10 cellular contexts compared by ENCODE assay signal in genomic region chr5:151063590-151063989, GRCh38. TPM values are rescaled to one million over a fixed set of nuclear protein-coding genes. Genes with fewer than 3 reads are reported as not detected.
DNase-seq lines count a peak whose midpoint lies in the region; ATAC-seq, FAIRE-seq and TF ChIP-seq lines count a peak whose summit lies in the region.
"Had no signal": no experiment of that assay in that cellular context is flagged by ENCODE, and none has a peak within 500 bp of the region (broad histone marks: within the 10 kb centered on the region; RNA-seq: fewer than 3 reads in every experiment).

No MANE protein-coding gene starts in this region.

- no peak overlapping the region for H3K4me2 ChIP-seq in HepG2 (ENCODE audit: low read depth, low read length)

- 91% methylated on average over 11 of the region's 12 CpGs for WGBS in HepG2 (ENCODE audit: low lambda C conversion rate)
- 55 to 75% (median 69%) methylated on average over 10 to 12 of the region's 12 CpGs for WGBS in stomach, 5 donors

- TF ChIP-seq POLR2A in HepG2 (IDR thresholded peaks at IDR 0.05; ENCODE audit: insufficient read depth in 1 of 2, low read depth in 2 of 2, low read length in 2 of 2) (no peak), stomach (IDR thresholded peaks at IDR 0.05) (no peak)

- H2AFZ ChIP-seq in HepG2 (ENCODE audit: low read length): no peak overlapping the region

- H3K79me2 ChIP-seq in HepG2 (ENCODE audit: insufficient read depth, low read length): peaks cover 42% of the 10 kb centered on the region

- no peak for ATAC-seq in activated naive CD8-positive, alpha-beta T cell treated with anti-CD3 and anti-CD28 coated beads, Interleukin-2, amount 10 ng/mL, durations not matched to agents 7 days and 5 days (ENCODE audit: low read depth)
- ATAC-seq in HepG2 (no peak; the same call in 2 of the 3 replicates), GM21576 (IDR thresholded peaks at IDR 0.05; ENCODE audit: unreplicated experiment) (no peak)
- ATAC-seq: left lobe of liver had no signal

- POLR2A ChIA-PET in activated naive CD8-positive, alpha-beta T cell treated with anti-CD3 and anti-CD28 coated beads, Interleukin-2, amount 10 ng/mL, durations not matched to agents 7 days and 5 days (lab: Charles Lee): interaction anchor here (0.6 kb wide), 1 partner anchor 87 kb away, joined by 4 read pairs; no protein-coding TSS in a partner anchor
- POLR2A ChIA-PET in HepG2 (lab: Yijun Ruan, JAX): interaction anchor here (1.3 kb wide), 1 partner anchor 18 kb away, joined by 4 read pairs; no protein-coding TSS in a partner anchor

- TF ChIP-seq CTCF in HepG2 (CRISPR knock-in tag; IDR thresholded peaks at IDR 0.05) (no peak), stomach (IDR thresholded peaks at IDR 0.05) (no peak)

- no peak for TF ChIP-seq RAD21 in HepG2 (CRISPR knock-in tag; IDR thresholded peaks at IDR 0.05)

- H3K27me3 ChIP-seq in HepG2 (ENCODE audit: control insufficient read depth in 1 of 2, insufficient read depth in 2 of 2, low read length in 2 of 2): no peaks in the 10 kb centered on the region
- no peaks in the 10 kb centered on the region for H3K27me3 ChIP-seq in stomach

- TF ChIP-seq EP300 in HepG2 (IDR thresholded peaks at IDR 0.05; ENCODE audit: low read depth in 2 of 2, low read length in 2 of 2) (no peak), HepG2 (CRISPR knock-in tag; IDR thresholded peaks at IDR 0.05; ENCODE audit: borderline replicate concordance) (no peak), stomach (IDR thresholded peaks at IDR 0.05) (no peak)

- no peaks in the 10 kb centered on the region for H3K9me3 ChIP-seq in HepG2 (ENCODE audit: low read length)
- no peaks in the 10 kb centered on the region for H3K9me3 ChIP-seq in stomach

- peaks cover 27% of the 10 kb centered on the region for H3K36me3 Mint-ChIP-seq in activated naive CD8-positive, alpha-beta T cell treated with anti-CD3 and anti-CD28 coated beads, Interleukin-2, amount 10 ng/mL, durations not matched to agents 7 days and 5 days

- intact Hi-C loops in HepG2 (cut with micrococcal nuclease; ENCODE audit: unreplicated experiment): no loop called here
- intact Hi-C loops in stomach (cut with DNase I; ENCODE audit: low total_unique reads): no loop called here

- in situ Hi-C loops in HepG2 (cut with HindIII; ENCODE audit: extremely low pct_ligation_motif_present, low pct_unique_long_range_greater_than_20kb): no loop called here

- H3K27ac Mint-ChIP-seq in activated naive CD8-positive, alpha-beta T cell treated with anti-CD3 and anti-CD28 coated beads, Interleukin-2, amount 10 ng/mL, durations not matched to agents 7 days and 5 days: peak overlapping the region; percentile 30

- no peak overlapping the region for H3K4me3 ChIP-seq in HepG2 (replicated peaks in 1 of 3; ENCODE audit: insufficient read depth in 1 of 3, low read depth in 2 of 3, low read length in 3 of 3)
- H3K4me3 ChIP-seq in stomach: no peak overlapping the region

- H4K20me1 ChIP-seq in HepG2 (ENCODE audit: insufficient read depth, low read length): peaks cover 46% of the 10 kb centered on the region; the same call in 1 of the 2 replicates

- no TSS peak for BruUV-seq in HepG2 (replicated peaks; lab: Mats Ljungman, UMichigan)

- FAIRE-seq in HepG2 (lab: Jason Lieb, UNC): no peak

- no peak overlapping the region for H3K4me3 Mint-ChIP-seq in activated naive CD8-positive, alpha-beta T cell treated with anti-CD3 and anti-CD28 coated beads, Interleukin-2, amount 10 ng/mL, durations not matched to agents 7 days and 5 days

- H3K4me1 Mint-ChIP-seq in activated naive CD8-positive, alpha-beta T cell treated with anti-CD3 and anti-CD28 coated beads, Interleukin-2, amount 10 ng/mL, durations not matched to agents 7 days and 5 days: peaks cover 42% of the 10 kb centered on the region

- DNase-seq in M059J (ENCODE audit: low read depth): peak; percentile 75
- DNase-seq in activated naive CD8-positive, alpha-beta T cell treated with anti-CD3 and anti-CD28 coated beads, Interleukin-2, amount 10 ng/mL, durations not matched to agents 7 days and 5 days: no peak
- no peak for DNase-seq in HepG2 (ENCODE audit: low spot score)
- no peak for DNase-seq in stomach
- no peak for DNase-seq in UCSD-AML1 (lab: John Stamatoyannopoulos, UW; ENCODE audit: unreplicated experiment)
- no peak for DNase-seq in amniotic stem cell (lab: John Stamatoyannopoulos, UW)
- DNase-seq: effector CD4-positive, alpha-beta T cell; NCI-H446 treated with DMSO at 0.1 percent for 48 hours had no signal

- H3K27ac ChIP-seq in HepG2 (ENCODE audit: extremely low read length, insufficient read depth, low read length) (peak overlapping the region; percentile 12), stomach (peak overlapping the region; percentile 16 to 80 (median 70))

- peaks cover 42 to 76% of the 10 kb centered on the region in 2 experiments for H3K36me3 ChIP-seq in HepG2 (replicated peaks in 1 of 2; ENCODE audit: control insufficient read depth in 1 of 2, insufficient read depth in 2 of 2, low read length in 2 of 2)
- H3K36me3 ChIP-seq in stomach: peaks cover 40 to 77% (median 59%) of the 10 kb centered on the region in 4 donors

- H3K4me1 ChIP-seq in HepG2 (ENCODE audit: insufficient read depth, low read length) (peaks cover 22% of the 10 kb centered on the region), stomach (peaks cover 49 to 100% (median 75%) of the 10 kb centered on the region in 4 donors)

- no peaks in the 10 kb centered on the region for H3K9me3 Mint-ChIP-seq in activated naive CD8-positive, alpha-beta T cell treated with anti-CD3 and anti-CD28 coated beads, Interleukin-2, amount 10 ng/mL, durations not matched to agents 7 days and 5 days

- CTCF ChIA-PET in HepG2 (lab: Yijun Ruan, JAX; ENCODE audit: low intra/inter-chr PET ratio, low total read pairs): no interaction called here

- no peaks in the 10 kb centered on the region for H3K27me3 Mint-ChIP-seq in activated naive CD8-positive, alpha-beta T cell treated with anti-CD3 and anti-CD28 coated beads, Interleukin-2, amount 10 ng/mL, durations not matched to agents 7 days and 5 days

- H3K9ac ChIP-seq in HepG2 (ENCODE audit: insufficient read depth, low read depth, low read length): no peak overlapping the region

RNA-seq across cellular contexts. Expression of gene TNIP1, which starts 17.2 kb away (rescaled TPM):
- 85.3 and 116 TPM in 2 replicates for total RNA-seq in M059J (2014; rRNA removed; shearing (Covaris generic))
- 100 to 1,000 TPM; 172 to 176 TPM for total RNA-seq in activated naive CD8-positive, alpha-beta T cell treated with anti-CD3 and anti-CD28 coated beads, Interleukin-2, amount 10 ng/mL, durations not matched to agents 7 days and 5 days
- 26.2 and 29.8 TPM in 2 replicates for total RNA-seq in HepG2 (2016; rRNA removed; fragmentation: Illumina TruSeq; extraction: Trizol)
- 11.3 and 13.0 TPM in 2 replicates for total RNA-seq in HepG2 (2016; cell fraction: cytosol; rRNA removed; fragmentation: Illumina TruSeq; extraction: Trizol; ENCODE audit: low read depth)
- total RNA-seq in HepG2 (2016; cell fraction: insoluble cytoplasmic fraction; rRNA removed; fragmentation: Illumina TruSeq; extraction: Trizol): 22.8 and 24.5 TPM in 2 replicates
- total RNA-seq in HepG2 (2016; cell fraction: membrane; rRNA removed; fragmentation: Illumina TruSeq; extraction: Trizol): 28.9 and 33.7 TPM in 2 replicates
- 16.2 and 22.2 TPM in 2 replicates for total RNA-seq in HepG2 (2016; cell fraction: nucleus; rRNA removed; fragmentation: Illumina TruSeq; extraction: Trizol)
- polyA plus RNA-seq in HepG2 (2011; rRNA removed): 45.9 and 48.7 TPM in 2 replicates
- 40.8 and 45.3 TPM in 2 replicates for polyA plus RNA-seq in HepG2 (2011; cell fraction: cytosol; rRNA removed)
- polyA plus RNA-seq in HepG2 (2011; cell fraction: nucleus; rRNA removed): 57.3 and 59.8 TPM in 2 replicates
- 52.5 and 57.8 TPM in 2 replicates for polyA plus RNA-seq in HepG2 (2012)
- polyA plus RNA-seq in HepG2 (2016; cell fraction: cytosol; fragmentation: Illumina TruSeq; extraction: Trizol; ENCODE audit: low read depth): 16.8 and 17.8 TPM in 2 replicates
- polyA plus RNA-seq in HepG2 (2016; cell fraction: insoluble cytoplasmic fraction; fragmentation: Illumina TruSeq; extraction: Trizol; ENCODE audit: low read depth): 26.4 and 35.7 TPM in 2 replicates
- 31.5 and 33.1 TPM in 2 replicates for polyA plus RNA-seq in HepG2 (2016; cell fraction: membrane; fragmentation: Illumina TruSeq; extraction: Trizol; ENCODE audit: low read depth)
- polyA plus RNA-seq in HepG2 (2016; cell fraction: nucleus; fragmentation: Illumina TruSeq; extraction: Trizol; ENCODE audit: insufficient read depth, low read depth): 29.8 and 34.0 TPM in 2 replicates
- polyA minus RNA-seq in HepG2 (2011; rRNA and poly(A)+ RNA removed; ENCODE audit: low replicate concordance): 45.2 and 73.0 TPM in 2 replicates
- polyA minus RNA-seq in HepG2 (2011; cell fraction: cytosol; rRNA and poly(A)+ RNA removed): 45.8 and 51.1 TPM in 2 replicates
- 50.0 and 60.3 TPM in 2 replicates for polyA minus RNA-seq in HepG2 (2011; cell fraction: nucleus; rRNA and poly(A)+ RNA removed)
- 100 to 1,000 TPM in 3 of 5 donors, 10 to 100 TPM in 2; 67.4 to 136 (median 118) TPM for total RNA-seq in stomach
- polyA plus RNA-seq in stomach: 100 to 1,000 TPM in 1 of 3 donors, 10 to 100 TPM in 2; 45.1 to 122 (median 90.8) TPM

RNA-seq across cellular contexts. Expression of gene GPX3, which starts 43.2 kb away (rescaled TPM):
- total RNA-seq in M059J (2014; rRNA removed; shearing (Covaris generic)): 62.3 and 68.5 TPM in 2 replicates
- not detected for total RNA-seq in activated naive CD8-positive, alpha-beta T cell treated with anti-CD3 and anti-CD28 coated beads, Interleukin-2, amount 10 ng/mL, durations not matched to agents 7 days and 5 days
- total RNA-seq in HepG2 (2016; rRNA removed; fragmentation: Illumina TruSeq; extraction: Trizol) (31.9 and 33.8 TPM in 2 replicates), stomach (100 to 1,000 TPM in 4 of 5 donors, 10 to 100 TPM in 1; 70.5 to 828 (median 245) TPM)
- 15.0 and 22.4 TPM in 2 replicates for total RNA-seq in HepG2 (2016; cell fraction: cytosol; rRNA removed; fragmentation: Illumina TruSeq; extraction: Trizol; ENCODE audit: low read depth)
- total RNA-seq in HepG2 (2016; cell fraction: insoluble cytoplasmic fraction; rRNA removed; fragmentation: Illumina TruSeq; extraction: Trizol): 27.5 and 35.1 TPM in 2 replicates
- total RNA-seq in HepG2 (2016; cell fraction: membrane; rRNA removed; fragmentation: Illumina TruSeq; extraction: Trizol): 43.3 and 53.5 TPM in 2 replicates
- 37.4 and 44.4 TPM in 2 replicates for total RNA-seq in HepG2 (2016; cell fraction: nucleus; rRNA removed; fragmentation: Illumina TruSeq; extraction: Trizol)
- polyA plus RNA-seq in HepG2 (2011; rRNA removed) (1,506 and 1,892 TPM in 2 replicates), stomach (100 to 1,000 TPM; 232 to 715 (median 360) TPM)
- polyA plus RNA-seq in HepG2 (2011; cell fraction: cytosol; rRNA removed): 1,827 and 1,911 TPM in 2 replicates
- polyA plus RNA-seq in HepG2 (2011; cell fraction: nucleus; rRNA removed): 579 and 581 TPM in 2 replicates
- polyA plus RNA-seq in HepG2 (2012): 440 and 606 TPM in 2 replicates
- polyA plus RNA-seq in HepG2 (2016; cell fraction: cytosol; fragmentation: Illumina TruSeq; extraction: Trizol; ENCODE audit: low read depth): 58.7 and 88.7 TPM in 2 replicates
- 65.0 and 89.5 TPM in 2 replicates for polyA plus RNA-seq in HepG2 (2016; cell fraction: insoluble cytoplasmic fraction; fragmentation: Illumina TruSeq; extraction: Trizol; ENCODE audit: low read depth)
- 111 and 130 TPM in 2 replicates for polyA plus RNA-seq in HepG2 (2016; cell fraction: membrane; fragmentation: Illumina TruSeq; extraction: Trizol; ENCODE audit: low read depth)
- polyA plus RNA-seq in HepG2 (2016; cell fraction: nucleus; fragmentation: Illumina TruSeq; extraction: Trizol; ENCODE audit: insufficient read depth, low read depth): 94.5 and 99.0 TPM in 2 replicates
- 1.3 and 2,208 TPM in 2 replicates for polyA minus RNA-seq in HepG2 (2011; rRNA and poly(A)+ RNA removed; ENCODE audit: low replicate concordance)
- polyA minus RNA-seq in HepG2 (2011; cell fraction: cytosol; rRNA and poly(A)+ RNA removed): 329 and 350 TPM in 2 replicates
- polyA minus RNA-seq in HepG2 (2011; cell fraction: nucleus; rRNA and poly(A)+ RNA removed): 159 and 243 TPM in 2 replicates

Comparison
In these comparisons a context has a peak if more than half of its experiments do, and no peak if none do; other contexts are left out.
1. RNA of gene GPX3, which starts 43.2 kb away (total RNA-seq): 70.5 to 828 TPM in stomach, 62.3 to 68.5 TPM in M059J and 15.0 to 53.5 TPM in HepG2; not detected in activated naive CD8-positive, alpha-beta T cell treated with anti-CD3 and anti-CD28 coated beads, Interleukin-2, amount 10 ng/mL, durations not matched to agents 7 days and 5 days; every median in the first group is over 10 times any median in the second.